25 cellular contexts compared by ENCODE assay signal in the genomic region with DNA sequence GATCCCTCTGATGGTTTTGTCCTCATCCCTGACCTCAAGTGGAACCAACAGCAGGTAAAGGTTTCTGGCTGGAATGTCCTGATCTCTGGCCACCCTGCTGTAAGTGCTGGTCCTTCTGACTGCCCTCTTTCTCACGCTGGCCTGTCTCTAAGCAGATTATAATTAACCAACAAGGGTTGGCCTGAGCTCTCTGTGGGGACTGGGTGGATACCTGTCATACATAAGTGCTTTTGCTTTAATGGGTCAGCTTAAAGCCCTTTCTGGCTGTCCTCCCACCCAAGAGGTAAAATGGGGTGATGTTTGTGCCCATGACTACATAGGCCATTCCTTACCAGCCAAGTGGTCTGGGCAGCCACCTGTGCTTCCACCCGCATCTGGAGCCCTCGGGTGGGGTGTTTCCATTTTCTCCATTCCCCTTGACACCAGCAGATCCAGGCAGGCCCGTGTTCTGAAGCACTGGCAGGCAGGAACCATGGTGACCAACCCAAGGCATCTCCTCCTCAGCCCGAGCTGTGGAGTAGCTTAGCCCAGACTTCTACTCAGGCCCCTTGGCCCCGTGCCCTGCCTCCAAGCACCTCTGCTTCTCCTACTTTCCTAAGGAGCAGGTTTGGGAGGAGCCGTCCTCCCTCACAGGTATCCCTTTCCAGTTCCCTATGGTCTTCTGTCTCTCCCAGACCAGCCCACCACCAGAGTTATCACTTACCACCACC. TPM values are rescaled to one million over a fixed set of nuclear protein-coding genes. Genes with fewer than 3 reads are reported as not detected.
DNase-seq lines count a peak whose midpoint lies in the region; ATAC-seq and TF ChIP-seq lines count a peak whose summit lies in the region.
"Had no signal": no experiment of that assay in that cellular context is flagged by ENCODE, and none has a peak within 500 bp of the region (broad histone marks: within the 10 kb centered on the region; RNA-seq: fewer than 3 reads in every experiment).

No MANE protein-coding gene starts in this region.

- POLR2A ChIA-PET in activated CD8-positive, alpha-beta T cell treated with anti-CD3 and anti-CD28 coated beads, Interleukin-2, amount 10 ng/mL, durations not matched to agents 7 days and 5 days (lab: Charles Lee) = interaction anchor here (1.7 kb wide), 1 partner anchor 20 kb away, joined by 5 read pairs; no protein-coding TSS in a partner anchor
- POLR2A ChIA-PET in activated CD8-positive, alpha-beta T cell treated with anti-CD3 and anti-CD28 coated beads for 36 hours (lab: Charles Lee) = interaction anchor here (3.0 kb wide), 1 partner anchor 20 kb away, joined by 12 read pairs; no protein-coding TSS in a partner anchor

- peak overlapping the region; percentile 53 for H2BK15ac ChIP-seq in mesenchymal stem cell (ENCODE audit: low read depth, poor library complexity, severe bottlenecking)

- no peak overlapping the region for H2BK5ac ChIP-seq in mesenchymal stem cell (ENCODE audit: low read depth, low read length, poor library complexity, severe bottlenecking)

- ATAC-seq in activated CD8-positive, alpha-beta T cell treated with anti-CD3 and anti-CD28 coated beads, Interleukin-2, amount 10 ng/mL, durations not matched to agents 7 days and 5 days = no peak
- no peak for ATAC-seq in activated CD8-positive, alpha-beta T cell treated with anti-CD3 and anti-CD28 coated beads for 36 hours
- ATAC-seq in T-helper 17 cell = no peak
- ATAC-seq: gastrocnemius medialis, WTC11 had no signal

- H3K27ac ChIP-seq in mesenchymal stem cell (ENCODE audit: low read length, poor library complexity, severe bottlenecking) = no peak overlapping the region
- H3K27ac ChIP-seq in suprapubic skin = no peak overlapping the region
- H3K27ac ChIP-seq: C4-2B, SJCRH30 had no signal

- H3K4me3 Mint-ChIP-seq in activated CD8-positive, alpha-beta T cell treated with anti-CD3 and anti-CD28 coated beads, Interleukin-2, amount 10 ng/mL, durations not matched to agents 7 days and 5 days = no peak overlapping the region
- no peak overlapping the region for H3K4me3 Mint-ChIP-seq in activated CD8-positive, alpha-beta T cell treated with anti-CD3 and anti-CD28 coated beads for 36 hours
- no peak overlapping the region for H3K4me3 Mint-ChIP-seq in T-helper 17 cell
- H3K4me3 Mint-ChIP-seq: activated CD4-positive, alpha-beta memory T cell treated with anti-CD3 and anti-CD28 coated beads for 36 hours; WTC11 had no signal

- CTCF ChIA-PET in activated CD8-positive, alpha-beta T cell treated with anti-CD3 and anti-CD28 coated beads, Interleukin-2, amount 10 ng/mL, durations not matched to agents 7 days and 5 days (lab: Charles Lee) = interaction anchor here (1.0 to 1.1 kb wide), 2 partner anchors 103 to 142 kb away, joined by 3 to 4 read pairs; no protein-coding TSS in a partner anchor
- CTCF ChIA-PET in activated CD8-positive, alpha-beta T cell treated with anti-CD3 and anti-CD28 coated beads for 36 hours (lab: Charles Lee) = interaction anchor here (1.3 kb wide), 1 partner anchor 9 kb away, joined by 3 read pairs; no protein-coding TSS in a partner anchor

- no peak overlapping the region for H3K4ac ChIP-seq in mesenchymal stem cell (ENCODE audit: low read depth in 1 of 2, low read length in 2 of 2)

- H3K36me3 ChIP-seq in mesenchymal stem cell (ENCODE audit: control insufficient read depth in 1 of 2, insufficient read depth in 2 of 2, low read depth in 1 of 2, low read length in 2 of 2) (peaks cover 25% of the 10 kb centered on the region in 2 experiments), suprapubic skin (peaks cover 29% of the 10 kb centered on the region)
- H3K36me3 ChIP-seq: SJCRH30 had no signal

- peaks cover 26% of the 10 kb centered on the region for H3K4me1 ChIP-seq in mesenchymal stem cell (ENCODE audit: control insufficient read depth, insufficient read depth, low read depth, low read length)
- H3K4me1 ChIP-seq in suprapubic skin = peaks cover 22% of the 10 kb centered on the region

- H3K27me3 ChIP-seq in mesenchymal stem cell (ENCODE audit: control insufficient read depth in 1 of 2, insufficient read depth in 1 of 2, low read length in 2 of 2) = no peaks in the 10 kb centered on the region
- H3K27me3 ChIP-seq in suprapubic skin = no peaks in the 10 kb centered on the region
- H3K27me3 ChIP-seq: esophagus muscularis mucosa, gastrocnemius medialis, SJCRH30, vagina had no signal

- H2BK12ac ChIP-seq in mesenchymal stem cell (ENCODE audit: low read length in 2 of 2) = no peak overlapping the region

- 96% methylated on average over 7 of the region's 7 CpGs for WGBS in mesenchymal stem cell
- WGBS in suprapubic skin = 82% methylated on average over 7 of the region's 7 CpGs

- peaks cover 2% of the 10 kb centered on the region for H3K79me1 ChIP-seq in mesenchymal stem cell (replicated peaks; ENCODE audit: low read length, poor library complexity, severe bottlenecking)

- H3K36me3 Mint-ChIP-seq in activated CD8-positive, alpha-beta T cell treated with anti-CD3 and anti-CD28 coated beads, Interleukin-2, amount 10 ng/mL, durations not matched to agents 7 days and 5 days (ENCODE audit: low read depth) = peaks cover 46% of the 10 kb centered on the region
- peaks cover 9% of the 10 kb centered on the region for H3K36me3 Mint-ChIP-seq in activated CD8-positive, alpha-beta T cell treated with anti-CD3 and anti-CD28 coated beads for 36 hours (ENCODE audit: low read depth)
- peaks cover 9% of the 10 kb centered on the region for H3K36me3 Mint-ChIP-seq in T-helper 17 cell (ENCODE audit: low read depth)

- no peak for TF ChIP-seq POLR2A in suprapubic skin (IDR thresholded peaks at IDR 0.05)

- no peaks in the 10 kb centered on the region for H3K27me3 Mint-ChIP-seq in activated CD8-positive, alpha-beta T cell treated with anti-CD3 and anti-CD28 coated beads, Interleukin-2, amount 10 ng/mL, durations not matched to agents 7 days and 5 days (ENCODE audit: low read depth)
- no peaks in the 10 kb centered on the region for H3K27me3 Mint-ChIP-seq in activated CD8-positive, alpha-beta T cell treated with anti-CD3 and anti-CD28 coated beads for 36 hours
- H3K27me3 Mint-ChIP-seq in T-helper 17 cell = no peaks in the 10 kb centered on the region
- H3K27me3 Mint-ChIP-seq: activated CD4-positive, alpha-beta memory T cell treated with anti-CD3 and anti-CD28 coated beads for 36 hours had no signal

- DNase-seq in activated CD8-positive, alpha-beta T cell treated with anti-CD3 and anti-CD28 coated beads, Interleukin-2, amount 10 ng/mL, durations not matched to agents 7 days and 5 days = no peak
- DNase-seq in activated CD8-positive, alpha-beta T cell treated with anti-CD3 and anti-CD28 coated beads for 36 hours = no peak
- no peak for DNase-seq in T-helper 17 cell
- DNase-seq in mesenchymal stem cell = no peak
- peak; percentile 4 to 37 for DNase-seq in suprapubic skin (ENCODE audit: low spot score in 2 of 2)
- DNase-seq in stimulated activated CD4-positive, alpha-beta T cell treated with anti-CD3 and anti-CD28 coated beads, Interleukin-4, amount 100 ng/mL, for 1 hour = no peak
- no peak for DNase-seq in stimulated activated CD4-positive, alpha-beta T cell treated with anti-CD3 and anti-CD28 coated beads, Interleukin-15, amount 100 ng/mL, for 24 hours
- DNase-seq in stimulated activated CD4-positive, alpha-beta T cell treated with anti-CD3 and anti-CD28 coated beads, Interleukin-12 subunit alpha, Interleukin-12 subunit beta, amount 100 ng/mL, for 4 hours = no peak
- DNase-seq: activated CD4-positive, alpha-beta memory T cell treated with anti-CD3 and anti-CD28 coated beads for 36 hours; activated naive CD4-positive, alpha-beta T cell treated with Interleukin-2 at 50 U/mL for 16 hours; anterior cingulate cortex; cerebellar nuclear complex; effector CD8-positive, alpha-beta T cell; gastrocnemius medialis; NCI-H1417 treated with DMSO at 0.1 percent for 48 hours; NCI-H526; SJCRH30; stimulated activated CD8-positive, alpha-beta memory T cell treated with anti-CD3 and anti-CD28 coated beads, Interleukin-4, amount 100 ng/mL, for 48 hours; substantia nigra; T-helper 2 cell had no signal

- H3K9me3 Mint-ChIP-seq in activated CD8-positive, alpha-beta T cell treated with anti-CD3 and anti-CD28 coated beads, Interleukin-2, amount 10 ng/mL, durations not matched to agents 7 days and 5 days (ENCODE audit: insufficient read depth) = no peaks in the 10 kb centered on the region
- no peaks in the 10 kb centered on the region for H3K9me3 Mint-ChIP-seq in activated CD8-positive, alpha-beta T cell treated with anti-CD3 and anti-CD28 coated beads for 36 hours
- H3K9me3 Mint-ChIP-seq: activated CD4-positive, alpha-beta memory T cell treated with anti-CD3 and anti-CD28 coated beads for 36 hours; WTC11 had no signal

- H4K91ac ChIP-seq in mesenchymal stem cell (ENCODE audit: low read length) = no peak overlapping the region

- no peak overlapping the region for H4K8ac ChIP-seq in mesenchymal stem cell (ENCODE audit: low read length)

- no peak overlapping the region for H2BK120ac ChIP-seq in mesenchymal stem cell (ENCODE audit: low read depth, low read length)

- no peak overlapping the region for H3K18ac ChIP-seq in mesenchymal stem cell (ENCODE audit: low read depth in 1 of 2, low read length in 2 of 2)

- TF ChIP-seq EP300 in suprapubic skin (IDR thresholded peaks at IDR 0.05) = no peak

- H3K14ac ChIP-seq in mesenchymal stem cell (ENCODE audit: low read length in 2 of 2) = no peak overlapping the region

- H3K4me3 ChIP-seq in mesenchymal stem cell (ENCODE audit: insufficient read depth in 1 of 2, low read depth in 1 of 2, low read length in 2 of 2) (no peak overlapping the region), suprapubic skin (no peak overlapping the region)
- H3K4me3 ChIP-seq: A549, esophagus muscularis mucosa, gastrocnemius medialis, SJCRH30, vagina had no signal

- H2AFZ ChIP-seq in mesenchymal stem cell (ENCODE audit: low read depth, low read length) = no peak overlapping the region

- no peak overlapping the region for H3K9ac ChIP-seq in mesenchymal stem cell (ENCODE audit: low read length)

- H2AK5ac ChIP-seq in mesenchymal stem cell (ENCODE audit: low read length, severe bottlenecking) = no peak overlapping the region

- H3K23ac ChIP-seq in mesenchymal stem cell (ENCODE audit: low read length in 2 of 2) = no peak overlapping the region

- H3K27ac Mint-ChIP-seq in activated CD8-positive, alpha-beta T cell treated with anti-CD3 and anti-CD28 coated beads, Interleukin-2, amount 10 ng/mL, durations not matched to agents 7 days and 5 days = peak overlapping the region; percentile 11
- H3K27ac Mint-ChIP-seq in activated CD8-positive, alpha-beta T cell treated with anti-CD3 and anti-CD28 coated beads for 36 hours = no peak overlapping the region
- H3K27ac Mint-ChIP-seq in T-helper 17 cell = peak overlapping the region; percentile 49
- H3K27ac Mint-ChIP-seq: activated CD4-positive, alpha-beta memory T cell treated with anti-CD3 and anti-CD28 coated beads for 36 hours; WTC11 had no signal

- no peak overlapping the region for H3K4me2 ChIP-seq in mesenchymal stem cell (ENCODE audit: low read length, poor library complexity, severe bottlenecking)
- H3K4me2 ChIP-seq: A549 had no signal

- peaks cover 35% of the 10 kb centered on the region for H3K4me1 Mint-ChIP-seq in activated CD8-positive, alpha-beta T cell treated with anti-CD3 and anti-CD28 coated beads, Interleukin-2, amount 10 ng/mL, durations not matched to agents 7 days and 5 days (ENCODE audit: low read depth)
- peaks cover 16% of the 10 kb centered on the region for H3K4me1 Mint-ChIP-seq in activated CD8-positive, alpha-beta T cell treated with anti-CD3 and anti-CD28 coated beads for 36 hours (ENCODE audit: low read depth)
- peaks cover 11% of the 10 kb centered on the region for H3K4me1 Mint-ChIP-seq in T-helper 17 cell

- intact Hi-C loops in activated CD8-positive, alpha-beta T cell treated with anti-CD3 and anti-CD28 coated beads for 36 hours (cut with micrococcal nuclease) = no loop called here

- TF ChIP-seq CTCF in activated CD8-positive, alpha-beta T cell treated with anti-CD3 and anti-CD28 coated beads for 36 hours (IDR thresholded peaks at IDR 0.05) = no peak
- no peak for TF ChIP-seq CTCF in suprapubic skin (IDR thresholded peaks at IDR 0.05)

- no peaks in the 10 kb centered on the region for H3K9me3 ChIP-seq in T-helper 17 cell (ENCODE audit: control insufficient read depth, low read length, poor library complexity, severe bottlenecking)
- H3K9me3 ChIP-seq in mesenchymal stem cell (ENCODE audit: control insufficient read depth, low read length) = no peaks in the 10 kb centered on the region
- no peaks in the 10 kb centered on the region for H3K9me3 ChIP-seq in suprapubic skin
- H3K9me3 ChIP-seq: A549, esophagus muscularis mucosa, gastrocnemius medialis, SJCRH30, vagina had no signal

RNA-seq across cellular contexts. Expression of a gene that starts 17.0 kb away (rescaled TPM):
- 10 to 100 TPM; 10.3 to 11.8 TPM for total RNA-seq in activated CD8-positive, alpha-beta T cell treated with anti-CD3 and anti-CD28 coated beads, Interleukin-2, amount 10 ng/mL, durations not matched to agents 7 days and 5 days
- 10 to 100 TPM; 10.7 to 11.7 TPM for total RNA-seq in activated CD8-positive, alpha-beta T cell treated with anti-CD3 and anti-CD28 coated beads for 36 hours
- total RNA-seq in T-helper 17 cell (1 to 10 TPM; 3.0 to 4.8 TPM), suprapubic skin (10 to 100 TPM; 23.6 to 30.9 (median 26.9) TPM)
- 11.1 TPM for polyA plus RNA-seq in mesenchymal stem cell (2013, experiment 1 of 2)
- polyA plus RNA-seq in mesenchymal stem cell (2013, experiment 2 of 2) = 11.5 TPM

RNA-seq across cellular contexts. Expression of a gene that starts 34.6 kb away (rescaled TPM):
- 10 to 100 TPM; 21.8 to 22.5 TPM for total RNA-seq in activated CD8-positive, alpha-beta T cell treated with anti-CD3 and anti-CD28 coated beads, Interleukin-2, amount 10 ng/mL, durations not matched to agents 7 days and 5 days
- 10 to 100 TPM; 17.2 to 18.8 TPM for total RNA-seq in activated CD8-positive, alpha-beta T cell treated with anti-CD3 and anti-CD28 coated beads for 36 hours
- total RNA-seq in T-helper 17 cell (10 to 100 TPM; 12.1 to 14.9 TPM), suprapubic skin (10 to 100 TPM; 15.4 to 19.1 (median 17.8) TPM)
- 13.0 TPM for polyA plus RNA-seq in mesenchymal stem cell (2013, experiment 1 of 2)
- 12.5 TPM for polyA plus RNA-seq in mesenchymal stem cell (2013, experiment 2 of 2)

RNA-seq across cellular contexts. Expression of a gene that starts 55.6 kb away (rescaled TPM):
- 10 to 100 TPM; 15.3 to 15.4 TPM for total RNA-seq in activated CD8-positive, alpha-beta T cell treated with anti-CD3 and anti-CD28 coated beads, Interleukin-2, amount 10 ng/mL, durations not matched to agents 7 days and 5 days
- total RNA-seq in activated CD8-positive, alpha-beta T cell treated with anti-CD3 and anti-CD28 coated beads for 36 hours = 1 to 10 TPM; 4.6 to 4.9 TPM
- total RNA-seq in T-helper 17 cell = 10 to 100 TPM; 13.1 to 14.1 TPM
- polyA plus RNA-seq in mesenchymal stem cell (2013, experiment 1 of 2) = 8.4 TPM
- 7.2 TPM for polyA plus RNA-seq in mesenchymal stem cell (2013, experiment 2 of 2)
- total RNA-seq in suprapubic skin = 10 to 100 TPM in 3 of 4 donors, 1 to 10 TPM in 1; 8.6 to 15.2 (median 12.6) TPM

Comparison
In these comparisons a context has a peak if more than half of its experiments do, and no peak if none do; other contexts are left out.
1. DNase-seq: peak in suprapubic skin (2 of 2); none in activated CD8-positive, alpha-beta T cell treated with anti-CD3 and anti-CD28 coated beads, Interleukin-2, amount 10 ng/mL, durations not matched to agents 7 days and 5 days (single experiment), activated CD8-positive, alpha-beta T cell treated with anti-CD3 and anti-CD28 coated beads for 36 hours (single experiment), T-helper 17 cell (0 of 3), mesenchymal stem cell (single experiment), stimulated activated CD4-positive, alpha-beta T cell treated with anti-CD3 and anti-CD28 coated beads, Interleukin-4, amount 100 ng/mL, for 1 hour (single experiment), stimulated activated CD4-positive, alpha-beta T cell treated with anti-CD3 and anti-CD28 coated beads, Interleukin-15, amount 100 ng/mL, for 24 hours (single experiment) and stimulated activated CD4-positive, alpha-beta T cell treated with anti-CD3 and anti-CD28 coated beads, Interleukin-12 subunit alpha, Interleukin-12 subunit beta, amount 100 ng/mL, for 4 hours (single experiment).